Comparison of ENCODE assay signal across 13 cellular contexts in the genomic region with DNA sequence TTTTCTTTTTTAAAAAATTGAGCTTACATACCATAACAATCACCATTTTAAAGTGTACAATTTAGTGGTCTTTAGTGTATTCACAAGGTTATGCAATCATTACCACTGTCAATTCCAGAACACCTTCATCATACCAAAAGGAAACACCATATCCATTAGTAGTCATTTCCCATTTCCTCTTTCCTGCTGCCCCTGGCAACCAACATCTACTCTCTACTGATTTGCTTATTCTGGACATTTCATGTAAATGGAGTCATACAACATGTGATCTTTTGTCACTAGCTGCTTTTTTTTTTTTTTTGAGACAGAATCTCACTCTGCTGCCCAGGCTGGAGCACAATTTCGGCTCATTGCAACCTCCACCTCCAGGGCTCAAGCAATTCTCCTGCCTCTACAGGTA.
DNase-seq lines count a peak whose midpoint lies in the region; ATAC-seq and TF ChIP-seq lines count a peak whose summit lies in the region.
"Had no signal": no experiment of that assay in that cellular context is flagged by ENCODE, and none has a peak within 500 bp of the region (broad histone marks: within the 10 kb centered on the region; RNA-seq: fewer than 3 reads in every experiment).

No MANE protein-coding gene starts in this region.

- no peaks in the 10 kb centered on the region for H3K27me3 ChIP-seq in heart right ventricle
- H3K27me3 ChIP-seq in RWPE2 (ENCODE audit: insufficient read depth, poor library complexity, severe bottlenecking) = no peaks in the 10 kb centered on the region
- H3K27me3 ChIP-seq in WERI-Rb-1 (ENCODE audit: insufficient read depth, low read depth, severe bottlenecking) = no peaks in the 10 kb centered on the region
- H3K27me3 ChIP-seq: upper lobe of left lung had no signal

- H3K9me3 ChIP-seq in heart right ventricle = no peaks in the 10 kb centered on the region
- no peaks in the 10 kb centered on the region for H3K9me3 ChIP-seq in RWPE2 (ENCODE audit: severe bottlenecking)
- no peaks in the 10 kb centered on the region for H3K9me3 ChIP-seq in WERI-Rb-1 (ENCODE audit: severe bottlenecking)
- H3K9me3 ChIP-seq: upper lobe of left lung had no signal

- intact Hi-C loops in heart right ventricle (cut with DNase I) (no loop called here), Right ventricle myocardium inferior (cut with DNase I) (no loop called here)

- TF ChIP-seq CTCF in heart right ventricle (IDR thresholded peaks at IDR 0.05) = no peak
- no peak for TF ChIP-seq CTCF in RWPE2 (IDR thresholded peaks at IDR 0.05; ENCODE audit: poor library complexity, severe bottlenecking)
- no peak for TF ChIP-seq CTCF in WERI-Rb-1 (IDR thresholded peaks at IDR 0.05; ENCODE audit: low read depth, low read length)

- no peak overlapping the region for H3K4me3 ChIP-seq in heart right ventricle
- H3K4me3 ChIP-seq in RWPE2 (ENCODE audit: severe bottlenecking) = no peak overlapping the region
- H3K4me3 ChIP-seq in WERI-Rb-1 (ENCODE audit: low read depth, low read length) = no peak overlapping the region
- H3K4me3 ChIP-seq: upper lobe of left lung had no signal

- DNase-seq in heart right ventricle (no peak), Right ventricle myocardium inferior (ENCODE audit: missing footprints) (no peak), RWPE2 (ENCODE audit: low spot score) (no peak), fibroblast of peridontal ligament (ENCODE audit: extremely low read depth) (peak; percentile 75), stromal cell of bone marrow (ENCODE audit: low read depth) (peak; percentile 85), activated gamma-delta T cell (lab: John Stamatoyannopoulos, UW) (no peak), WERI-Rb-1 (no peak), retina (no peak)
- DNase-seq: DMS153; left cardiac atrium; NCI-H2227 treated with DMSO at 0.1 percent for 48 hours; stimulated activated CD4-positive, alpha-beta T cell treated with anti-CD3 and anti-CD28 coated beads, Interleukin-12 subunit alpha, Interleukin-12 subunit beta, amount 100 ng/mL, for 4 hours; upper lobe of left lung had no signal

- H3K36me3 ChIP-seq in heart right ventricle (peaks cover 0 to 99% (median 10%) of the 10 kb centered on the region in 9 donors), RWPE2 (ENCODE audit: low read depth) (peaks cover 77% of the 10 kb centered on the region), WERI-Rb-1 (peaks cover 78% of the 10 kb centered on the region)

- peaks cover 0 to 16% (median 0%) of the 10 kb centered on the region in 9 donors for H3K4me1 ChIP-seq in heart right ventricle
- peaks cover 22% of the 10 kb centered on the region for H3K4me1 ChIP-seq in RWPE2 (ENCODE audit: insufficient read depth, poor library complexity, severe bottlenecking)
- H3K4me1 ChIP-seq: upper lobe of left lung had no signal

- 89 to 100% methylated on average over 1 of the region's 1 CpG for WGBS in heart right ventricle, 2 donors

- ATAC-seq in heart right ventricle (peak in 5 of 8 donors; percentile 44 to 84 (median 53)), Right ventricle myocardium inferior (no peak), RWPE2 (ENCODE audit: low read depth) (peak; percentile 99)

- H3K27ac ChIP-seq in heart right ventricle (peak overlapping the region in 1 of 10 donors; percentile 37), RWPE2 (ENCODE audit: poor library complexity, severe bottlenecking) (peak overlapping the region; percentile 62), WERI-Rb-1 (no peak overlapping the region)

Comparison
In these comparisons a context has a peak if more than half of its experiments do, and no peak if none do; other contexts are left out.
1. DNase-seq: peak in fibroblast of peridontal ligament (single experiment) and stromal cell of bone marrow (single experiment); none in heart right ventricle (0 of 2), Right ventricle myocardium inferior (single experiment), RWPE2 (single experiment), activated gamma-delta T cell (single experiment), WERI-Rb-1 (single experiment) and retina (single experiment).